Comparison of ENCODE assay signal across 21 cellular contexts in the genomic region with DNA sequence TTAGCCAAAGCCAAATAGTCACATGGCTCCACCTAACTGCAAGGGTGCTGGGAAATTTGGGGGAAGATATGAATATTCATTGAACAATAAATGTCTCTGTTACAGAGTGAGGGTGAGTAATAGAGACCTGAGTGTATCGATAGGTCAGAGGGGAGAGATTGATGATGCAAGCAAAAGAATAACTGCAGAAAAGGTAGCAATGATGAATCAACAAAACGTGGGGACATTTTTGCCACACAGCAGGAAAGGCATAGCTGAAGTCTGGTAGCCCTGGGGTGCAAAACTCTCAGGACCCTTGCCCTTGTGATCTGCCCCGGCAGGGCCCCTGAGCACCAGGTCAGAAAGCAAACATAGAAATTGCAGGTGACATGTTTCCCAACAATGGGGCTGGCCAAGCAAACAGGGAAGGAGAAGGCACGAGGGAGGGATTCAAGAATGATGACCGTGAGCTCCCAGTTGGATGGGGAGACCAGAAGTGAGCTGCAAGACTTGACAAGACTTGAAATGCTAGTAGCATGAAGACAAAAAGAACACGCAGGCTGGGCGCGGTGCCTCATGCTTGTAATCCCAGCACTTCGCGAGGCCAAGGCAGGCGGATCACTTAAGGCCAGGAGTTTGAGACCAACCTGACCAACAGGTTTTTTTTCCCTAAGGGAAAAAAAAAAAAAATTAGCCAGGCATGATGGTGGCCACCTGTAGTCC.
A peak's percentile ranks its signal among the peaks of the same experiment; 100 is the strongest.
DNase-seq lines count a peak whose midpoint lies in the region; ATAC-seq and TF ChIP-seq lines count a peak whose summit lies in the region.
"Had no signal": no experiment of that assay in that cellular context is flagged by ENCODE, and none has a peak within 500 bp of the region (broad histone marks: within the 10 kb centered on the region; RNA-seq: fewer than 3 reads in every experiment).

No MANE protein-coding gene starts in this region.

- H3K27ac ChIP-seq in RWPE2 (ENCODE audit: poor library complexity, severe bottlenecking) = no peak overlapping the region
- no peak overlapping the region for H3K27ac ChIP-seq in RWPE1
- H3K27ac ChIP-seq: 22Rv1, thyroid gland had no signal

- ATAC-seq in RWPE2 (ENCODE audit: low read depth) = peak; percentile 21; the same call in 1 of the 3 replicates
- ATAC-seq in stimulated activated effector memory CD8-positive, alpha-beta T cell treated with anti-CD3 and anti-CD28 coated beads, Interleukin-12 subunit alpha, Interleukin-12 subunit beta, amount 100 ng/mL, for 72 hours = peak; percentile 39

- TF ChIP-seq CTCF in RWPE2 (IDR thresholded peaks at IDR 0.05; ENCODE audit: poor library complexity, severe bottlenecking) (no peak), RWPE1 (conservative IDR thresholded peaks at IDR 0.05; ENCODE audit: low read depth) (no peak), GM10266 (IDR thresholded peaks at IDR 0.05; ENCODE audit: control insufficient read depth, insufficient read depth, low read depth, missing control alignments) (no peak)

- CTCF ChIA-PET in RWPE1 (lab: Yijun Ruan, JAX) = no interaction called here

- no peaks in the 10 kb centered on the region for H3K27me3 ChIP-seq in RWPE2 (ENCODE audit: insufficient read depth, poor library complexity, severe bottlenecking)
- H3K27me3 ChIP-seq: BE2C, thyroid gland had no signal

- peak in 2 of 3 experiments; percentile 5 to 23 for DNase-seq in NCI-H1417 (lab: John Stamatoyannopoulos, UW)
- no peak for DNase-seq in NCI-H1417 treated with DMSO at 0.1 percent for 48 hours (lab: John Stamatoyannopoulos, UW)
- DNase-seq in RWPE2 (ENCODE audit: low spot score) = no peak
- peak; percentile 69 for DNase-seq in islet precursor cell
- no peak for DNase-seq in stimulated activated effector memory CD8-positive, alpha-beta T cell treated with anti-CD3 and anti-CD28 coated beads, Interleukin-12 subunit alpha, Interleukin-12 subunit beta, amount 100 ng/mL, for 72 hours (ENCODE audit: low spot score in 2 of 2)
- DNase-seq in RWPE1 (ENCODE audit: low spot score) = no peak
- DNase-seq in GM10266 (ENCODE audit: extremely low spot score) = no peak
- DNase-seq in KBM-7 = no peak
- DNase-seq: amniotic stem cell; BE2C; effector CD4-positive, alpha-beta T cell; GDM1; mesendoderm; NCI-H1694; SIG-M5; stimulated activated CD8-positive, alpha-beta memory T cell treated with anti-CD3 and anti-CD28 coated beads, Interleukin-4, amount 100 ng/mL, for 48 hours; thyroid gland had no signal

- POLR2A ChIA-PET in RWPE1 (lab: Yijun Ruan, JAX; ENCODE audit: low non-redundant PET) = interaction anchor here (0.7 kb wide), 1 partner anchor 13 kb away, joined by 3 read pairs; a partner anchor contains a TSS

- H3K9me3 Mint-ChIP-seq in stimulated activated effector memory CD8-positive, alpha-beta T cell treated with anti-CD3 and anti-CD28 coated beads, Interleukin-12 subunit alpha, Interleukin-12 subunit beta, amount 100 ng/mL, for 72 hours = no peaks in the 10 kb centered on the region
- H3K9me3 Mint-ChIP-seq: nephron; T-helper 1 cell treated with Interleukin-12 subunit alpha and Interleukin-12 subunit beta and Interleukin-4 antibody, amounts not matched to agents 30 μg/mL and 1 μg/mL, for 36 hours had no signal

- no peaks in the 10 kb centered on the region for H3K36me3 ChIP-seq in RWPE2 (ENCODE audit: low read depth)
- H3K36me3 ChIP-seq: BE2C, thyroid gland had no signal

- H3K4me3 Mint-ChIP-seq in stimulated activated effector memory CD8-positive, alpha-beta T cell treated with anti-CD3 and anti-CD28 coated beads, Interleukin-12 subunit alpha, Interleukin-12 subunit beta, amount 100 ng/mL, for 72 hours = no peak overlapping the region
- H3K4me3 Mint-ChIP-seq: nephron; T-helper 1 cell treated with Interleukin-12 subunit alpha and Interleukin-12 subunit beta and Interleukin-4 antibody, amounts not matched to agents 30 μg/mL and 1 μg/mL, for 36 hours had no signal

- in situ Hi-C loops in KBM-7 (cut with MboI; ENCODE audit: low pct_unique_long_range_greater_than_20kb, low sequenced_read_pairs) = no loop called here

- H3K9me3 ChIP-seq in RWPE2 (ENCODE audit: severe bottlenecking) = no peaks in the 10 kb centered on the region
- H3K9me3 ChIP-seq: BE2C, thyroid gland had no signal

- H3K36me3 Mint-ChIP-seq in stimulated activated effector memory CD8-positive, alpha-beta T cell treated with anti-CD3 and anti-CD28 coated beads, Interleukin-12 subunit alpha, Interleukin-12 subunit beta, amount 100 ng/mL, for 72 hours = no peaks in the 10 kb centered on the region

- peaks cover 38% of the 10 kb centered on the region for H3K4me1 Mint-ChIP-seq in stimulated activated effector memory CD8-positive, alpha-beta T cell treated with anti-CD3 and anti-CD28 coated beads, Interleukin-12 subunit alpha, Interleukin-12 subunit beta, amount 100 ng/mL, for 72 hours

- H3K4me3 ChIP-seq in RWPE2 (ENCODE audit: severe bottlenecking) = no peak overlapping the region
- H3K4me3 ChIP-seq: smooth muscle cell, thyroid gland had no signal

- H3K4me1 ChIP-seq in RWPE2 (ENCODE audit: insufficient read depth, poor library complexity, severe bottlenecking) = no peaks in the 10 kb centered on the region
- H3K4me1 ChIP-seq: BE2C had no signal

- peak overlapping the region; percentile 73 for H3K27ac Mint-ChIP-seq in stimulated activated effector memory CD8-positive, alpha-beta T cell treated with anti-CD3 and anti-CD28 coated beads, Interleukin-12 subunit alpha, Interleukin-12 subunit beta, amount 100 ng/mL, for 72 hours
- H3K27ac Mint-ChIP-seq: T-helper 1 cell treated with Interleukin-12 subunit alpha and Interleukin-12 subunit beta and Interleukin-4 antibody, amounts not matched to agents 30 μg/mL and 1 μg/mL, for 36 hours had no signal

Comparison
In these comparisons a context has a peak if more than half of its experiments do, and no peak if none do; other contexts are left out.
1. DNase-seq: peak in NCI-H1417 (2 of 3) and islet precursor cell (single experiment); none in NCI-H1417 treated with DMSO at 0.1 percent for 48 hours (single experiment), RWPE2 (single experiment), stimulated activated effector memory CD8-positive, alpha-beta T cell treated with anti-CD3 and anti-CD28 coated beads, Interleukin-12 subunit alpha, Interleukin-12 subunit beta, amount 100 ng/mL, for 72 hours (0 of 2), RWPE1 (single experiment), GM10266 (single experiment) and KBM-7 (single experiment).